9 cellular contexts compared by ENCODE assay signal in the genomic region with DNA sequence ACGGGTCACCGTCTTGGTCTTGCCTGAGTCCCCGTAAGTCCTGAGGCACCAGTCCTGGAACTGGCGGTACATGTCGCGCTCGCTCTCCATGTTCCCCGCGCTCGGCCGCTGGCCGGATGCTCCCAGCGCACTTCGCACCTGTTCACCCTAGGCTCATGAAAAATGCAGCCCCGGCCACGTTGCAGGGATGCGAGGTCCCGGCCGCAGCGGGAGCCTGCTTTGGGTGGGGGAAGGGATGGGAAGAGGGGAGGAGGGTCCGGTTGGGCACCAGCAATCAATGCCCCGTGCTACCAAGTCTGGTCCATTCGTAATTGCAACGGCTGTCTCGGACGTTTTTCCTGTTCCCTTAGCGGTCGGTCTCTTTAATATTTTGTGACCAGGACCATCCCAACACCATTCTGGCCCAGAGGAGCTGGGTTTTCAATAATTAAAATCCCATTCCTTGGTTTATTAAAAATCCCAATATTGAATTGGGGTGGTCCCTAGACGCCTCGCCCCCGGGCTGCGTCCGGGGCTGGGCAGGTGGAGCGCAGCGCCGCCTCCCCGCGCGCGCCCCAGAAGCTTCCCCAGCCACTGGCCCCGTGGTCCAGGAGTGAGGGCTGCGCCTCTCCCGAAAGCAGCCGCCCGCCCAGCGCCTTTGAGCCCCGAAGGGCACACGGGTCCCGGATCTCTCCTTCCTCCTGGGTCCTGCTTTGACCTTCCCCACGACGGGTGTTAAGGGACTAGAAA. TPM values are rescaled to one million over a fixed set of nuclear protein-coding genes. Genes with fewer than 3 reads are reported as not detected.
A peak's percentile ranks its signal among the peaks of the same experiment; 100 is the strongest.
DNase-seq lines count a peak whose midpoint lies in the region; ATAC-seq, FAIRE-seq and TF ChIP-seq lines count a peak whose summit lies in the region.
"Had no signal": no experiment of that assay in that cellular context is flagged by ENCODE, and none has a peak within 500 bp of the region (broad histone marks: within the 10 kb centered on the region; RNA-seq: fewer than 3 reads in every experiment).

No MANE protein-coding gene starts in this region.

- no peak overlapping the region for H3K27ac ChIP-seq in ACC112 (ENCODE audit: low read depth, low read length)
- no peak overlapping the region for H3K27ac ChIP-seq in body of pancreas
- H3K27ac ChIP-seq in mesenchymal stem cell (ENCODE audit: low read length, poor library complexity, severe bottlenecking) = no peak overlapping the region
- no peak overlapping the region for H3K27ac ChIP-seq in small intestine (ENCODE audit: low read depth in 1 of 2, low read length in 1 of 2)

- WGBS in body of pancreas, 2 donors = 3% methylated on average over 37 to 51 of the region's 51 CpGs
- WGBS in mesenchymal stem cell = under 1% methylated on average over 41 of the region's 51 CpGs
- WGBS in small intestine, 3 donors = 3 to 10% (median 6%) methylated on average over 51 of the region's 51 CpGs

- no peak for TF ChIP-seq POLR2A in body of pancreas (IDR thresholded peaks at IDR 0.05)

- no peaks in the 10 kb centered on the region for H3K79me1 ChIP-seq in mesenchymal stem cell (replicated peaks; ENCODE audit: low read length, poor library complexity, severe bottlenecking)

- peak overlapping the region; percentile 97 for H3K4me2 ChIP-seq in mesenchymal stem cell (ENCODE audit: low read length, poor library complexity, severe bottlenecking)

- no peak overlapping the region for H2BK15ac ChIP-seq in mesenchymal stem cell (ENCODE audit: low read depth, poor library complexity, severe bottlenecking)

- H2AFZ ChIP-seq in ACC112 (ENCODE audit: low read length, unreplicated experiment) = peak overlapping the region; percentile 30
- no peak overlapping the region for H2AFZ ChIP-seq in mesenchymal stem cell (ENCODE audit: low read depth, low read length)

- H3K4me3 ChIP-seq in ACC112 (ENCODE audit: low read depth, low read length) (peak overlapping the region; percentile 79), body of pancreas (no peak overlapping the region), mesenchymal stem cell (ENCODE audit: insufficient read depth in 1 of 2, low read depth in 1 of 2, low read length in 2 of 2) (peak overlapping the region; percentile 62 to 79), small intestine (ENCODE audit: low read depth in 1 of 2, low read length in 2 of 2) (no peak overlapping the region)

- intact Hi-C loops in body of pancreas (cut with DNase I) = no loop called here

- ATAC-seq in body of pancreas = peak; percentile 24
- ATAC-seq in GM19467 (IDR thresholded peaks at IDR 0.05; ENCODE audit: unreplicated experiment) = no peak
- no peak for ATAC-seq in naive thymus-derived CD8-positive, alpha-beta T cell

- no peaks in the 10 kb centered on the region for H3K36me3 ChIP-seq in ACC112 (ENCODE audit: insufficient read depth, low read length)
- no peaks in the 10 kb centered on the region for H3K36me3 ChIP-seq in body of pancreas (replicated peaks in 1 of 2; ENCODE audit: insufficient read depth in 1 of 2, low read depth in 2 of 2)
- H3K36me3 ChIP-seq in mesenchymal stem cell (ENCODE audit: control insufficient read depth in 1 of 2, insufficient read depth in 2 of 2, low read depth in 1 of 2, low read length in 2 of 2) = no peaks in the 10 kb centered on the region
- H3K36me3 ChIP-seq in small intestine (ENCODE audit: control insufficient read depth in 2 of 2, insufficient read depth in 2 of 2, low read length in 2 of 2) = no peaks in the 10 kb centered on the region

- no peak overlapping the region for H2BK12ac ChIP-seq in mesenchymal stem cell (ENCODE audit: low read length in 2 of 2)

- no peak overlapping the region for H3K14ac ChIP-seq in mesenchymal stem cell (ENCODE audit: low read length in 2 of 2)

- H3K9me3 ChIP-seq in body of pancreas (no peaks in the 10 kb centered on the region), mesenchymal stem cell (ENCODE audit: control insufficient read depth, low read length) (no peaks in the 10 kb centered on the region), small intestine (ENCODE audit: control insufficient read depth, low read depth) (no peaks in the 10 kb centered on the region)

- POLR2A ChIA-PET in naive thymus-derived CD8-positive, alpha-beta T cell (lab: Charles Lee) = no interaction called here

- H3K27me3 ChIP-seq in ACC112 (ENCODE audit: insufficient read depth, low read length) = peaks cover 99% of the 10 kb centered on the region
- H3K27me3 ChIP-seq in body of pancreas = peaks cover 0 to 20% of the 10 kb centered on the region in 2 donors
- peaks cover 32 to 86% of the 10 kb centered on the region in 2 experiments for H3K27me3 ChIP-seq in mesenchymal stem cell (ENCODE audit: control insufficient read depth in 1 of 2, insufficient read depth in 1 of 2, low read length in 2 of 2)
- peaks cover 4 to 33% of the 10 kb centered on the region in 2 donors for H3K27me3 ChIP-seq in small intestine (ENCODE audit: control insufficient read depth in 2 of 2, insufficient read depth in 2 of 2, low read length in 2 of 2)

- TF ChIP-seq CTCF in body of pancreas (IDR thresholded peaks at IDR 0.05) = no peak

- H3K9ac ChIP-seq in mesenchymal stem cell (ENCODE audit: low read length) = no peak overlapping the region

- H3K79me2 ChIP-seq in ACC112 (ENCODE audit: control insufficient read depth, insufficient read depth, low read length, unreplicated experiment) = no peaks in the 10 kb centered on the region

- no peak overlapping the region for H3K18ac ChIP-seq in mesenchymal stem cell (ENCODE audit: low read depth in 1 of 2, low read length in 2 of 2)

- H2AK5ac ChIP-seq in mesenchymal stem cell (ENCODE audit: low read length, severe bottlenecking) = no peak overlapping the region

- no peak overlapping the region for H4K91ac ChIP-seq in mesenchymal stem cell (ENCODE audit: low read length)

- no peak overlapping the region for H2BK120ac ChIP-seq in mesenchymal stem cell (ENCODE audit: low read depth, low read length)

- peaks cover 0 to 6% (median 0%) of the 10 kb centered on the region in 4 donors for H3K4me1 Mint-ChIP-seq in naive thymus-derived CD8-positive, alpha-beta T cell

- peak overlapping the region in 1 of 2 experiments; percentile 87 for H3K23ac ChIP-seq in mesenchymal stem cell (ENCODE audit: low read length in 2 of 2)

- H2BK5ac ChIP-seq in mesenchymal stem cell (ENCODE audit: low read depth, low read length, poor library complexity, severe bottlenecking) = no peak overlapping the region

- peaks cover 8% of the 10 kb centered on the region for H3K4me1 ChIP-seq in ACC112 (ENCODE audit: control insufficient read depth, insufficient read depth, low read length, unreplicated experiment)
- peaks cover 29% of the 10 kb centered on the region for H3K4me1 ChIP-seq in body of pancreas
- H3K4me1 ChIP-seq in mesenchymal stem cell (ENCODE audit: control insufficient read depth, insufficient read depth, low read depth, low read length) = peaks cover 23% of the 10 kb centered on the region
- H3K4me1 ChIP-seq in small intestine (ENCODE audit: control insufficient read depth in 2 of 2, insufficient read depth in 1 of 2, low read depth in 1 of 2, low read length in 1 of 2) = peaks cover 0 to 2% of the 10 kb centered on the region in 2 donors

- peak overlapping the region in 1 of 10 donors; percentile 92 for H3K27ac Mint-ChIP-seq in naive thymus-derived CD8-positive, alpha-beta T cell

- H3K4me3 Mint-ChIP-seq in naive thymus-derived CD8-positive, alpha-beta T cell = no peak overlapping the region

- no peak overlapping the region for H3K4ac ChIP-seq in mesenchymal stem cell (ENCODE audit: low read depth in 1 of 2, low read length in 2 of 2)

- peaks cover 0 to 23% (median 10%) of the 10 kb centered on the region in 9 donors for H3K9me3 Mint-ChIP-seq in naive thymus-derived CD8-positive, alpha-beta T cell

- no peak for FAIRE-seq in small intestine (lab: Jason Lieb, UNC)

- H3K36me3 Mint-ChIP-seq in naive thymus-derived CD8-positive, alpha-beta T cell = peaks cover 0 to 9% (median 6%) of the 10 kb centered on the region in 3 donors

- H4K8ac ChIP-seq in mesenchymal stem cell (ENCODE audit: low read length) = no peak overlapping the region

- peak; percentile 10 for DNase-seq in HT1080 (ENCODE audit: low read depth)
- DNase-seq in body of pancreas = peak in 2 of 4 donors; percentile 11 to 16
- no peak for DNase-seq in mesenchymal stem cell
- no peak for DNase-seq in small intestine
- DNase-seq in HUDEP-2 (lab: John Stamatoyannopoulos, UW; ENCODE audit: unreplicated experiment in 76 of 76) = no peak
- DNase-seq in naive thymus-derived CD8-positive, alpha-beta T cell = no peak

- peaks cover 16 to 58% (median 35%) of the 10 kb centered on the region in 5 donors for H3K27me3 Mint-ChIP-seq in naive thymus-derived CD8-positive, alpha-beta T cell

RNA-seq across cellular contexts. Expression of a gene that starts 1.4 kb away (rescaled TPM):
- total RNA-seq in HT1080 (2014; rRNA removed; shearing (Covaris generic)) = not detected in 2 replicates
- polyA plus RNA-seq in HT1080 (2015; cell fraction: cytosol; rRNA removed) = 0.06 and 0.07 TPM in 2 replicates
- 0.06 and 0.10 TPM in 2 replicates for polyA plus RNA-seq in HT1080 (2015; cell fraction: nucleus; rRNA removed)
- 1 to 10 TPM; 1.3 to 2.3 TPM for total RNA-seq in body of pancreas
- not detected for polyA plus RNA-seq in mesenchymal stem cell (2013, experiment 1 of 2)
- polyA plus RNA-seq in mesenchymal stem cell (2013, experiment 2 of 2) = not detected
- polyA plus RNA-seq in small intestine = under 1 TPM in 1 of 3 donors, not detected in 2; 0.21 TPM
- total RNA-seq in naive thymus-derived CD8-positive, alpha-beta T cell = not detected
- not detected for polyA plus RNA-seq in naive thymus-derived CD8-positive, alpha-beta T cell
- total RNA-seq: SK-MEL-5 had no signal

Comparison
In these comparisons a context has a peak if more than half of its experiments do, and no peak if none do; other contexts are left out.
1. H3K4me3 ChIP-seq: peak in ACC112 (single experiment) and mesenchymal stem cell (2 of 2); none in body of pancreas (0 of 2) and small intestine (0 of 2).